1 cellular context compared by ENCODE assay signal in the genomic region with DNA sequence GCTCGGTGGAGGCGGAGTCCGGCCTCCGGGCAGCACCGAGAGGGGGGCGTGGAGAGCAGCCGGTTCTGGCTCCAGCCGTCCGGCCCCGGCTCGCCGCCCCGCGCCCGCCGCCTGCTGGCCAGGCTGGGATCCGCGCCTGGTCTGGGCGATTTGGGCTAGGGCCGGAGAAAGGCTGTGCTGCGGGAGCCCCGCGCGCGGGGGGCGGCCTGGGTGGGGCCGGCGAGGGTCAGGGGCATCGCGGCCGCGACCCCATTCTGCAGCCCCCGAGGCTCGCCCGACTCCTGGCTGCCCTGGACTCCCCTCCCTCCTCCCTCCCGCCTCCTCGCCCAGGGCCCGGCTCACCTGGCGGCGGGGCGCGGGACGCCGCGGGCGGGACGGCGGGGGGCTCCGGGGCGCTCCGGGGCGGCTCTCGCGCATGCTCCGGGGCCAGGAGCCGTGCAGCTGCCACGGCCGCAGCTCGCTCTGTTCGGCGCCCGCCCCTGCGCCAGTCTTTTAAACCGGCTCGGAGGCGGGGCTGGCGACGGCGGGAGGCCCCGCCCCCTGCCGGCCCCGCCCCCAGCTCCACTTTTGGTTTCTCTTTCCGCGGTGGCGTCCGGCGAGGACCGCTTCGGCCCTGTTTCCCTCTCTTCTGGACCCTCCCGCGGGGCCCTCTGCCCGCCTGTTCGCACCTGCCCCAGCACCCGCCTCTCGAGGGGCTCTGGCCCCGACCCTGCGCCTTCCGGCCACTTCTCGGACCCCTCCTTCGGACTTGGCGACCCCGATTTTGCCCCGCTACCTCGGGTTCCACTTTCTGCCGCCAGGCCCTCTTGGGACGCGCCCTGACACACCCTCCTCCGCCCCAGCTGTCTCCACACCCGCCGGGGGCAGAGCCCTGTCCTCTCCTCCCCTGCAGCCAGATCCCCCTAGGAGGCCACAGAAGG.
TF ChIP-seq lines count a peak whose summit lies in the region.

A gene with protein sequence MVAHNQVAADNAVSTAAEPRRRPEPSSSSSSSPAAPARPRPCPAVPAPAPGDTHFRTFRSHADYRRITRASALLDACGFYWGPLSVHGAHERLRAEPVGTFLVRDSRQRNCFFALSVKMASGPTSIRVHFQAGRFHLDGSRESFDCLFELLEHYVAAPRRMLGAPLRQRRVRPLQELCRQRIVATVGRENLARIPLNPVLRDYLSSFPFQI (minus strand): TSS at position 468 of the 920 bp plus-strand sequence. CDS start 726 bp downstream, outside the sequence.

TF ChIP-seq in HepG2, 621 proteins besides CTCF, POLR2A, EP300 and RAD21 (continued from another document and continues in another):
- TF ChIP-seq, protein P1, sequence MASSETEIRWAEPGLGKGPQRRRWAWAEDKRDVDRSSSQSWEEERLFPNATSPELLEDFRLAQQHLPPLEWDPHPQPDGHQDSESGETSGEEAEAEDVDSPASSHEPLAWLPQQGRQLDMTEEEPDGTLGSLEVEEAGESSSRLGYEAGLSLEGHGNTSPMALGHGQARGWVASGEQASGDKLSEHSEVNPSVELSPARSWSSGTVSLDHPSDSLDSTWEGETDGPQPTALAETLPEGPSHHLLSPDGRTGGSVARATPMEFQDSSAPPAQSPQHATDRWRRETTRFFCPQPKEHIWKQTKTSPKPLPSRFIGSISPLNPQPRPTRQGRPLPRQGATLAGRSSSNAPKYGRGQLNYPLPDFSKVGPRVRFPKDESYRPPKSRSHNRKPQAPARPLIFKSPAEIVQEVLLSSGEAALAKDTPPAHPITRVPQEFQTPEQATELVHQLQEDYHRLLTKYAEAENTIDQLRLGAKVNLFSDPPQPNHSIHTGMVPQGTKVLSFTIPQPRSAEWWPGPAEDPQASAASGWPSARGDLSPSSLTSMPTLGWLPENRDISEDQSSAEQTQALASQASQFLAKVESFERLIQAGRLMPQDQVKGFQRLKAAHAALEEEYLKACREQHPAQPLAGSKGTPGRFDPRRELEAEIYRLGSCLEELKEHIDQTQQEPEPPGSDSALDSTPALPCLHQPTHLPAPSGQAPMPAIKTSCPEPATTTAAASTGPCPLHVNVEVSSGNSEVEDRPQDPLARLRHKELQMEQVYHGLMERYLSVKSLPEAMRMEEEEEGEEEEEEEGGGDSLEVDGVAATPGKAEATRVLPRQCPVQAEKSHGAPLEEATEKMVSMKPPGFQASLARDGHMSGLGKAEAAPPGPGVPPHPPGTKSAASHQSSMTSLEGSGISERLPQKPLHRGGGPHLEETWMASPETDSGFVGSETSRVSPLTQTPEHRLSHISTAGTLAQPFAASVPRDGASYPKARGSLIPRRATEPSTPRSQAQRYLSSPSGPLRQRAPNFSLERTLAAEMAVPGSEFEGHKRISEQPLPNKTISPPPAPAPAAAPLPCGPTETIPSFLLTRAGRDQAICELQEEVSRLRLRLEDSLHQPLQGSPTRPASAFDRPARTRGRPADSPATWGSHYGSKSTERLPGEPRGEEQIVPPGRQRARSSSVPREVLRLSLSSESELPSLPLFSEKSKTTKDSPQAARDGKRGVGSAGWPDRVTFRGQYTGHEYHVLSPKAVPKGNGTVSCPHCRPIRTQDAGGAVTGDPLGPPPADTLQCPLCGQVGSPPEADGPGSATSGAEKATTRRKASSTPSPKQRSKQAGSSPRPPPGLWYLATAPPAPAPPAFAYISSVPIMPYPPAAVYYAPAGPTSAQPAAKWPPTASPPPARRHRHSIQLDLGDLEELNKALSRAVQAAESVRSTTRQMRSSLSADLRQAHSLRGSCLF (CRISPR knock-in tag; IDR thresholded peaks at IDR 0.05; ENCODE audit: borderline replicate concordance): peak; percentile 90; the same call in 1 of the 2 replicates
- TF ChIP-seq HMGA1 (CRISPR knock-in tag; conservative IDR thresholded peaks at IDR 0.05): no peak
- TF ChIP-seq, protein P2, sequence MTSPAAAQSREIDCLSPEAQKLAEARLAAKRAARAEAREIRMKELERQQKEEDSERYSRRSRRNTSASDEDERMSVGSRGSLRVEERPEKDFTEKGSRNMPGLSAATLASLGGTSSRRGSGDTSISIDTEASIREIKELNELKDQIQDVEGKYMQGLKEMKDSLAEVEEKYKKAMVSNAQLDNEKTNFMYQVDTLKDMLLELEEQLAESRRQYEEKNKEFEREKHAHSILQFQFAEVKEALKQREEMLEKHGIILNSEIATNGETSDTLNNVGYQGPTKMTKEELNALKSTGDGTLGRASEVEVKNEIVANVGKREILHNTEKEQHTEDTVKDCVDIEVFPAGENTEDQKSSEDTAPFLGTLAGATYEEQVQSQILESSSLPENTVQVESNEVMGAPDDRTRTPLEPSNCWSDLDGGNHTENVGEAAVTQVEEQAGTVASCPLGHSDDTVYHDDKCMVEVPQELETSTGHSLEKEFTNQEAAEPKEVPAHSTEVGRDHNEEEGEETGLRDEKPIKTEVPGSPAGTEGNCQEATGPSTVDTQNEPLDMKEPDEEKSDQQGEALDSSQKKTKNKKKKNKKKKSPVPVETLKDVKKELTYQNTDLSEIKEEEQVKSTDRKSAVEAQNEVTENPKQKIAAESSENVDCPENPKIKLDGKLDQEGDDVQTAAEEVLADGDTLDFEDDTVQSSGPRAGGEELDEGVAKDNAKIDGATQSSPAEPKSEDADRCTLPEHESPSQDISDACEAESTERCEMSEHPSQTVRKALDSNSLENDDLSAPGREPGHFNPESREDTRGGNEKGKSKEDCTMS (CRISPR knock-in tag; conservative IDR thresholded peaks at IDR 0.05): no peak
- TF ChIP-seq, protein P3, sequence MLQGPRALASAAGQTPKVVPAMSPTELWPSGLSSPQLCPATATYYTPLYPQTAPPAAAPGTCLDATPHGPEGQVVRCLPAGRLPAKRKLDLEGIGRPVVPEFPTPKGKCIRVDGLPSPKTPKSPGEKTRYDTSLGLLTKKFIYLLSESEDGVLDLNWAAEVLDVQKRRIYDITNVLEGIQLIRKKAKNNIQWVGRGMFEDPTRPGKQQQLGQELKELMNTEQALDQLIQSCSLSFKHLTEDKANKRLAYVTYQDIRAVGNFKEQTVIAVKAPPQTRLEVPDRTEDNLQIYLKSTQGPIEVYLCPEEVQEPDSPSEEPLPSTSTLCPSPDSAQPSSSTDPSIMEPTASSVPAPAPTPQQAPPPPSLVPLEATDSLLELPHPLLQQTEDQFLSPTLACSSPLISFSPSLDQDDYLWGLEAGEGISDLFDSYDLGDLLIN (CRISPR knock-in tag; IDR thresholded peaks at IDR 0.05; ENCODE audit: borderline replicate concordance): peak; percentile 87; the same call in 1 of the 2 replicates
- peak; percentile 80; the same call in 1 of the 2 replicates for TF ChIP-seq ARID2 (CRISPR knock-in tag; IDR thresholded peaks at IDR 0.05; ENCODE audit: borderline replicate concordance)
- TF ChIP-seq, protein P4, sequence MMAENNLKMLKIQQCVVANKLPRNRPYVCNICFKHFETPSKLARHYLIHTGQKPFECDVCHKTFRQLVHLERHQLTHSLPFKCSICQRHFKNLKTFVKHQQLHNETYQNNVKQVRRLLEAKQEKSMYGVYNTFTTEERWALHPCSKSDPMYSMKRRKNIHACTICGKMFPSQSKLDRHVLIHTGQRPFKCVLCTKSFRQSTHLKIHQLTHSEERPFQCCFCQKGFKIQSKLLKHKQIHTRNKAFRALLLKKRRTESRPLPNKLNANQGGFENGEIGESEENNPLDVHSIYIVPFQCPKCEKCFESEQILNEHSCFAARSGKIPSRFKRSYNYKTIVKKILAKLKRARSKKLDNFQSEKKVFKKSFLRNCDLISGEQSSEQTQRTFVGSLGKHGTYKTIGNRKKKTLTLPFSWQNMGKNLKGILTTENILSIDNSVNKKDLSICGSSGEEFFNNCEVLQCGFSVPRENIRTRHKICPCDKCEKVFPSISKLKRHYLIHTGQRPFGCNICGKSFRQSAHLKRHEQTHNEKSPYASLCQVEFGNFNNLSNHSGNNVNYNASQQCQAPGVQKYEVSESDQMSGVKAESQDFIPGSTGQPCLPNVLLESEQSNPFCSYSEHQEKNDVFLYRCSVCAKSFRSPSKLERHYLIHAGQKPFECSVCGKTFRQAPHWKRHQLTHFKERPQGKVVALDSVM (CRISPR knock-in tag; IDR thresholded peaks at IDR 0.05): peak; percentile 89
- TF ChIP-seq MBNL3 (CRISPR knock-in tag; conservative IDR thresholded peaks at IDR 0.05): no peak
- TF ChIP-seq MIER2 (CRISPR knock-in tag; IDR thresholded peaks at IDR 0.05): no peak
- TF ChIP-seq SMC3 (IDR thresholded peaks at IDR 0.05; ENCODE audit: low read length): peak; percentile 45; the same call in 1 of the 2 replicates
- no peak for TF ChIP-seq ZNF260 (CRISPR knock-in tag; IDR thresholded peaks at IDR 0.05; ENCODE audit: borderline replicate concordance, low read depth)
- TF ChIP-seq NFKBIZ (CRISPR knock-in tag; IDR thresholded peaks at IDR 0.05): peak; percentile 38; the same call in 1 of the 2 replicates
- TF ChIP-seq AGO2 (optimal IDR thresholded peaks at IDR 0.05; ENCODE audit: low read depth, low read length): no peak
- TF ChIP-seq, protein P5, sequence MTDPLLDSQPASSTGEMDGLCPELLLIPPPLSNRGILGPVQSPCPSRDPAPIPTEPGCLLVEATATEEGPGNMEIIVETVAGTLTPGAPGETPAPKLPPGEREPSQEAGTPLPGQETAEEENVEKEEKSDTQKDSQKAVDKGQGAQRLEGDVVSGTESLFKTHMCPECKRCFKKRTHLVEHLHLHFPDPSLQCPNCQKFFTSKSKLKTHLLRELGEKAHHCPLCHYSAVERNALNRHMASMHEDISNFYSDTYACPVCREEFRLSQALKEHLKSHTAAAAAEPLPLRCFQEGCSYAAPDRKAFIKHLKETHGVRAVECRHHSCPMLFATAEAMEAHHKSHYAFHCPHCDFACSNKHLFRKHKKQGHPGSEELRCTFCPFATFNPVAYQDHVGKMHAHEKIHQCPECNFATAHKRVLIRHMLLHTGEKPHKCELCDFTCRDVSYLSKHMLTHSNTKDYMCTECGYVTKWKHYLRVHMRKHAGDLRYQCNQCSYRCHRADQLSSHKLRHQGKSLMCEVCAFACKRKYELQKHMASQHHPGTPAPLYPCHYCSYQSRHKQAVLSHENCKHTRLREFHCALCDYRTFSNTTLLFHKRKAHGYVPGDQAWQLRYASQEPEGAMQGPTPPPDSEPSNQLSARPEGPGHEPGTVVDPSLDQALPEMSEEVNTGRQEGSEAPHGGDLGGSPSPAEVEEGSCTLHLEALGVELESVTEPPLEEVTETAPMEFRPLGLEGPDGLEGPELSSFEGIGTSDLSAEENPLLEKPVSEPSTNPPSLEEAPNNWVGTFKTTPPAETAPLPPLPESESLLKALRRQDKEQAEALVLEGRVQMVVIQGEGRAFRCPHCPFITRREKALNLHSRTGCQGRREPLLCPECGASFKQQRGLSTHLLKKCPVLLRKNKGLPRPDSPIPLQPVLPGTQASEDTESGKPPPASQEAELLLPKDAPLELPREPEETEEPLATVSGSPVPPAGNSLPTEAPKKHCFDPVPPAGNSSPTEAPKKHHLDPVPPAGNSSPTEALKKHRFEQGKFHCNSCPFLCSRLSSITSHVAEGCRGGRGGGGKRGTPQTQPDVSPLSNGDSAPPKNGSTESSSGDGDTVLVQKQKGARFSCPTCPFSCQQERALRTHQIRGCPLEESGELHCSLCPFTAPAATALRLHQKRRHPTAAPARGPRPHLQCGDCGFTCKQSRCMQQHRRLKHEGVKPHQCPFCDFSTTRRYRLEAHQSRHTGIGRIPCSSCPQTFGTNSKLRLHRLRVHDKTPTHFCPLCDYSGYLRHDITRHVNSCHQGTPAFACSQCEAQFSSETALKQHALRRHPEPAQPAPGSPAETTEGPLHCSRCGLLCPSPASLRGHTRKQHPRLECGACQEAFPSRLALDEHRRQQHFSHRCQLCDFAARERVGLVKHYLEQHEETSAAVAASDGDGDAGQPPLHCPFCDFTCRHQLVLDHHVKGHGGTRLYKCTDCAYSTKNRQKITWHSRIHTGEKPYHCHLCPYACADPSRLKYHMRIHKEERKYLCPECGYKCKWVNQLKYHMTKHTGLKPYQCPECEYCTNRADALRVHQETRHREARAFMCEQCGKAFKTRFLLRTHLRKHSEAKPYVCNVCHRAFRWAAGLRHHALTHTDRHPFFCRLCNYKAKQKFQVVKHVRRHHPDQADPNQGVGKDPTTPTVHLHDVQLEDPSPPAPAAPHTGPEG (CRISPR knock-in tag; IDR thresholded peaks at IDR 0.05): peak; percentile 78
- TF ChIP-seq, protein P6, sequence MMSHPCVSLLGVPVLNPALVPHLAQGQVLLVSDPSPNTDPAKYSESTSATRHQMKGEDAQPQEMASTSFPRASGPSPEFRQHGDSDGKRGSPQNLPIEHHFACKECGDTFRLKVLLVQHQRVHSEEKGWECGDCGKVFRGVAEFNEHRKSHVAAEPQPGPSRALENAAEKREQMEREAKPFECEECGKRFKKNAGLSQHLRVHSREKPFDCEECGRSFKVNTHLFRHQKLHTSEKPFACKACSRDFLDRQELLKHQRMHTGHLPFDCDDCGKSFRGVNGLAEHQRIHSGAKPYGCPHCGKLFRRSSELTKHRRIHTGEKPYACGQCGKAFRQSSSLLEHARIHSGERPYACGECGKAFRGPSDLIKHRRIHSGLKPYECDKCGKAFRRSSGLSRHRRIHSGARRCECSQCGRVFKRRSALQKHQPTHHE (CRISPR knock-in tag; IDR thresholded peaks at IDR 0.05; ENCODE audit: borderline replicate concordance): peak; percentile 90
- TF ChIP-seq, protein P7, sequence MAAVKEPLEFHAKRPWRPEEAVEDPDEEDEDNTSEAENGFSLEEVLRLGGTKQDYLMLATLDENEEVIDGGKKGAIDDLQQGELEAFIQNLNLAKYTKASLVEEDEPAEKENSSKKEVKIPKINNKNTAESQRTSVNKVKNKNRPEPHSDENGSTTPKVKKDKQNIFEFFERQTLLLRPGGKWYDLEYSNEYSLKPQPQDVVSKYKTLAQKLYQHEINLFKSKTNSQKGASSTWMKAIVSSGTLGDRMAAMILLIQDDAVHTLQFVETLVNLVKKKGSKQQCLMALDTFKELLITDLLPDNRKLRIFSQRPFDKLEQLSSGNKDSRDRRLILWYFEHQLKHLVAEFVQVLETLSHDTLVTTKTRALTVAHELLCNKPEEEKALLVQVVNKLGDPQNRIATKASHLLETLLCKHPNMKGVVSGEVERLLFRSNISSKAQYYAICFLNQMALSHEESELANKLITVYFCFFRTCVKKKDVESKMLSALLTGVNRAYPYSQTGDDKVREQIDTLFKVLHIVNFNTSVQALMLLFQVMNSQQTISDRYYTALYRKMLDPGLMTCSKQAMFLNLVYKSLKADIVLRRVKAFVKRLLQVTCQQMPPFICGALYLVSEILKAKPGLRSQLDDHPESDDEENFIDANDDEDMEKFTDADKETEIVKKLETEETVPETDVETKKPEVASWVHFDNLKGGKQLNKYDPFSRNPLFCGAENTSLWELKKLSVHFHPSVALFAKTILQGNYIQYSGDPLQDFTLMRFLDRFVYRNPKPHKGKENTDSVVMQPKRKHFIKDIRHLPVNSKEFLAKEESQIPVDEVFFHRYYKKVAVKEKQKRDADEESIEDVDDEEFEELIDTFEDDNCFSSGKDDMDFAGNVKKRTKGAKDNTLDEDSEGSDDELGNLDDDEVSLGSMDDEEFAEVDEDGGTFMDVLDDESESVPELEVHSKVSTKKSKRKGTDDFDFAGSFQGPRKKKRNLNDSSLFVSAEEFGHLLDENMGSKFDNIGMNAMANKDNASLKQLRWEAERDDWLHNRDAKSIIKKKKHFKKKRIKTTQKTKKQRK (IDR thresholded peaks at IDR 0.05; ENCODE audit: low read length): no peak
- peak; percentile 48 for TF ChIP-seq CBX5 (CRISPR knock-in tag; IDR thresholded peaks at IDR 0.05; ENCODE audit: borderline replicate concordance)
- TF ChIP-seq CHD4 (IDR thresholded peaks at IDR 0.05; ENCODE audit: borderline replicate concordance, low read length): peak; percentile 18; the same call in 1 of the 2 replicates
- TF ChIP-seq ZNF563 (CRISPR knock-in tag; IDR thresholded peaks at IDR 0.05): peak; percentile 58
- 0 out of 2 replicates have a peak, but pooled peaks have one; percentile 77 for TF ChIP-seq PRMT3 (CRISPR knock-in tag; IDR thresholded peaks at IDR 0.05; ENCODE audit: borderline replicate concordance, low read depth)
